1 cellular context compared by ENCODE assay signal in the genomic region with DNA sequence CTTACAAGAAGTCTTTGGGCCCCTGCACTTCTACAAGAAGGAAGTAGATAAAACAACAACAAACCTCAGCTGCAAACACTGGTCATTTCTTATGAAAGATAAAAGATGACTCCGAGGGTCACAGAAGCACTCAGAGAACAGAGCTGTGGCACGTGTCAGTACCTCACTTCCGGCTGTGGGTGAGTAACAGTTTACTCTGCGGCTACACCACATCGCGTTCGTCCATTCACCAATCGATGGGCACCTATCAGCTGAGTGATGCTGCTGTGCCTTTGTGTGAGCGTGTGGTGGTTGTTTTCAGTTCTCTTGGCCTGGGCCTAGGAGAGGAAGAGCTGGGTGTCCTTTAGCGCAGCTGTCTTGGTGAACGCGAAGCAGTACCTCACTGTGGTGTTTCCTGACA.
A peak's percentile ranks its signal among the peaks of the same experiment; 100 is the strongest.
TF ChIP-seq lines count a peak whose summit lies in the region.

No MANE protein-coding gene starts in this region.

TF ChIP-seq in K562, 482 proteins besides CTCF, POLR2A, EP300 and RAD21 (continued from another document and continues in another):
- TF ChIP-seq MEF2A (IDR thresholded peaks at IDR 0.05; ENCODE audit: control insufficient read depth, low read depth, low read length) (no peak), OTX1 (CRISPR knock-in tag; IDR thresholded peaks at IDR 0.05) (no peak), ADNP (tag; IDR thresholded peaks at IDR 0.05) (no peak), ZNF436 (CRISPR knock-in tag; IDR thresholded peaks at IDR 0.05) (no peak), CBFA2T3 (IDR thresholded peaks at IDR 0.05) (peak; percentile 35; the same call in 1 of the 2 replicates), MCM3 (IDR thresholded peaks at IDR 0.05) (no peak), XRCC4 (IDR thresholded peaks at IDR 0.05; ENCODE audit: extremely low read depth, insufficient read depth, insufficient read length) (no peak), CEBPG (CRISPR knock-in tag; IDR thresholded peaks at IDR 0.05) (no peak), CEBPG (tag; conservative IDR thresholded peaks at IDR 0.05 in 1 of 2, IDR thresholded peaks at IDR 0.05 in 1 of 2) (no peak), TEAD4 (IDR thresholded peaks at IDR 0.05; ENCODE audit: low read length) (no peak; the same call in 1 of the 2 replicates), TEAD4 (CRISPR knock-in tag; IDR thresholded peaks at IDR 0.05; ENCODE audit: borderline replicate concordance) (no peak), SOX6 (IDR thresholded peaks at IDR 0.05) (peak; percentile 87), MTA3 (IDR thresholded peaks at IDR 0.05; ENCODE audit: borderline replicate concordance) (no peak; the same call in 1 of the 2 replicates), ZC3H4 (CRISPR knock-in tag; IDR thresholded peaks at IDR 0.05; ENCODE audit: borderline replicate concordance) (no peak), HNRNPH1 (optimal IDR thresholded peaks at IDR 0.05; ENCODE audit: low read depth, low read length) (no peak), DDX20 (tag; IDR thresholded peaks at IDR 0.05; ENCODE audit: low read depth) (no peak), NBN (IDR thresholded peaks at IDR 0.05; ENCODE audit: low read depth) (no peak), RHOXF2B (CRISPR knock-in tag; conservative IDR thresholded peaks at IDR 0.05) (no peak), KDM1A (IDR thresholded peaks at IDR 0.05) (peak in 1 of 2 experiments; percentile 31; a peak in 1 of 4 replicates), FIP1L1 (IDR thresholded peaks at IDR 0.05; ENCODE audit: low read depth, low read length, poor library complexity, severe bottlenecking) (no peak), PPARD (CRISPR knock-in tag; IDR thresholded peaks at IDR 0.05) (no peak), U2AF1 (optimal IDR thresholded peaks at IDR 0.05; ENCODE audit: low read depth, low read length) (no peak), HDAC3 (IDR thresholded peaks at IDR 0.05; ENCODE audit: borderline replicate concordance, partially characterized antibody) (no peak), STAT5A (IDR thresholded peaks at IDR 0.05; ENCODE audit: borderline replicate concordance, low read length) (no peak), NCOA1 (IDR thresholded peaks at IDR 0.05; ENCODE audit: low read depth) (no peak), ZNF133 (CRISPR knock-in tag; IDR thresholded peaks at IDR 0.05) (no peak), ETV1 (tag; conservative IDR thresholded peaks at IDR 0.05; ENCODE audit: low read depth) (no peak; the same call in 1 of the 2 replicates), TCFL5 (CRISPR knock-in tag; conservative IDR thresholded peaks at IDR 0.05) (no peak), ZNF384 (IDR thresholded peaks at IDR 0.05; ENCODE audit: low read depth, low read length) (no peak), XRCC3 (IDR thresholded peaks at IDR 0.05) (no peak)
- TF ChIP-seq, protein P1, sequence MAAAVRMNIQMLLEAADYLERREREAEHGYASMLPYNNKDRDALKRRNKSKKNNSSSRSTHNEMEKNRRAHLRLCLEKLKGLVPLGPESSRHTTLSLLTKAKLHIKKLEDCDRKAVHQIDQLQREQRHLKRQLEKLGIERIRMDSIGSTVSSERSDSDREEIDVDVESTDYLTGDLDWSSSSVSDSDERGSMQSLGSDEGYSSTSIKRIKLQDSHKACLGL (CRISPR knock-in tag; IDR thresholded peaks at IDR 0.05; ENCODE audit: borderline replicate concordance, poor library complexity, severe bottlenecking) = no peak
- TF ChIP-seq, protein P2, sequence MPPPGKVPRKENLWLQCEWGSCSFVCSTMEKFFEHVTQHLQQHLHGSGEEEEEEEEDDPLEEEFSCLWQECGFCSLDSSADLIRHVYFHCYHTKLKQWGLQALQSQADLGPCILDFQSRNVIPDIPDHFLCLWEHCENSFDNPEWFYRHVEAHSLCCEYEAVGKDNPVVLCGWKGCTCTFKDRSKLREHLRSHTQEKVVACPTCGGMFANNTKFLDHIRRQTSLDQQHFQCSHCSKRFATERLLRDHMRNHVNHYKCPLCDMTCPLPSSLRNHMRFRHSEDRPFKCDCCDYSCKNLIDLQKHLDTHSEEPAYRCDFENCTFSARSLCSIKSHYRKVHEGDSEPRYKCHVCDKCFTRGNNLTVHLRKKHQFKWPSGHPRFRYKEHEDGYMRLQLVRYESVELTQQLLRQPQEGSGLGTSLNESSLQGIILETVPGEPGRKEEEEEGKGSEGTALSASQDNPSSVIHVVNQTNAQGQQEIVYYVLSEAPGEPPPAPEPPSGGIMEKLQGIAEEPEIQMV (tag; conservative IDR thresholded peaks at IDR 0.05; ENCODE audit: low read depth) = no peak
- TF ChIP-seq, protein P3, sequence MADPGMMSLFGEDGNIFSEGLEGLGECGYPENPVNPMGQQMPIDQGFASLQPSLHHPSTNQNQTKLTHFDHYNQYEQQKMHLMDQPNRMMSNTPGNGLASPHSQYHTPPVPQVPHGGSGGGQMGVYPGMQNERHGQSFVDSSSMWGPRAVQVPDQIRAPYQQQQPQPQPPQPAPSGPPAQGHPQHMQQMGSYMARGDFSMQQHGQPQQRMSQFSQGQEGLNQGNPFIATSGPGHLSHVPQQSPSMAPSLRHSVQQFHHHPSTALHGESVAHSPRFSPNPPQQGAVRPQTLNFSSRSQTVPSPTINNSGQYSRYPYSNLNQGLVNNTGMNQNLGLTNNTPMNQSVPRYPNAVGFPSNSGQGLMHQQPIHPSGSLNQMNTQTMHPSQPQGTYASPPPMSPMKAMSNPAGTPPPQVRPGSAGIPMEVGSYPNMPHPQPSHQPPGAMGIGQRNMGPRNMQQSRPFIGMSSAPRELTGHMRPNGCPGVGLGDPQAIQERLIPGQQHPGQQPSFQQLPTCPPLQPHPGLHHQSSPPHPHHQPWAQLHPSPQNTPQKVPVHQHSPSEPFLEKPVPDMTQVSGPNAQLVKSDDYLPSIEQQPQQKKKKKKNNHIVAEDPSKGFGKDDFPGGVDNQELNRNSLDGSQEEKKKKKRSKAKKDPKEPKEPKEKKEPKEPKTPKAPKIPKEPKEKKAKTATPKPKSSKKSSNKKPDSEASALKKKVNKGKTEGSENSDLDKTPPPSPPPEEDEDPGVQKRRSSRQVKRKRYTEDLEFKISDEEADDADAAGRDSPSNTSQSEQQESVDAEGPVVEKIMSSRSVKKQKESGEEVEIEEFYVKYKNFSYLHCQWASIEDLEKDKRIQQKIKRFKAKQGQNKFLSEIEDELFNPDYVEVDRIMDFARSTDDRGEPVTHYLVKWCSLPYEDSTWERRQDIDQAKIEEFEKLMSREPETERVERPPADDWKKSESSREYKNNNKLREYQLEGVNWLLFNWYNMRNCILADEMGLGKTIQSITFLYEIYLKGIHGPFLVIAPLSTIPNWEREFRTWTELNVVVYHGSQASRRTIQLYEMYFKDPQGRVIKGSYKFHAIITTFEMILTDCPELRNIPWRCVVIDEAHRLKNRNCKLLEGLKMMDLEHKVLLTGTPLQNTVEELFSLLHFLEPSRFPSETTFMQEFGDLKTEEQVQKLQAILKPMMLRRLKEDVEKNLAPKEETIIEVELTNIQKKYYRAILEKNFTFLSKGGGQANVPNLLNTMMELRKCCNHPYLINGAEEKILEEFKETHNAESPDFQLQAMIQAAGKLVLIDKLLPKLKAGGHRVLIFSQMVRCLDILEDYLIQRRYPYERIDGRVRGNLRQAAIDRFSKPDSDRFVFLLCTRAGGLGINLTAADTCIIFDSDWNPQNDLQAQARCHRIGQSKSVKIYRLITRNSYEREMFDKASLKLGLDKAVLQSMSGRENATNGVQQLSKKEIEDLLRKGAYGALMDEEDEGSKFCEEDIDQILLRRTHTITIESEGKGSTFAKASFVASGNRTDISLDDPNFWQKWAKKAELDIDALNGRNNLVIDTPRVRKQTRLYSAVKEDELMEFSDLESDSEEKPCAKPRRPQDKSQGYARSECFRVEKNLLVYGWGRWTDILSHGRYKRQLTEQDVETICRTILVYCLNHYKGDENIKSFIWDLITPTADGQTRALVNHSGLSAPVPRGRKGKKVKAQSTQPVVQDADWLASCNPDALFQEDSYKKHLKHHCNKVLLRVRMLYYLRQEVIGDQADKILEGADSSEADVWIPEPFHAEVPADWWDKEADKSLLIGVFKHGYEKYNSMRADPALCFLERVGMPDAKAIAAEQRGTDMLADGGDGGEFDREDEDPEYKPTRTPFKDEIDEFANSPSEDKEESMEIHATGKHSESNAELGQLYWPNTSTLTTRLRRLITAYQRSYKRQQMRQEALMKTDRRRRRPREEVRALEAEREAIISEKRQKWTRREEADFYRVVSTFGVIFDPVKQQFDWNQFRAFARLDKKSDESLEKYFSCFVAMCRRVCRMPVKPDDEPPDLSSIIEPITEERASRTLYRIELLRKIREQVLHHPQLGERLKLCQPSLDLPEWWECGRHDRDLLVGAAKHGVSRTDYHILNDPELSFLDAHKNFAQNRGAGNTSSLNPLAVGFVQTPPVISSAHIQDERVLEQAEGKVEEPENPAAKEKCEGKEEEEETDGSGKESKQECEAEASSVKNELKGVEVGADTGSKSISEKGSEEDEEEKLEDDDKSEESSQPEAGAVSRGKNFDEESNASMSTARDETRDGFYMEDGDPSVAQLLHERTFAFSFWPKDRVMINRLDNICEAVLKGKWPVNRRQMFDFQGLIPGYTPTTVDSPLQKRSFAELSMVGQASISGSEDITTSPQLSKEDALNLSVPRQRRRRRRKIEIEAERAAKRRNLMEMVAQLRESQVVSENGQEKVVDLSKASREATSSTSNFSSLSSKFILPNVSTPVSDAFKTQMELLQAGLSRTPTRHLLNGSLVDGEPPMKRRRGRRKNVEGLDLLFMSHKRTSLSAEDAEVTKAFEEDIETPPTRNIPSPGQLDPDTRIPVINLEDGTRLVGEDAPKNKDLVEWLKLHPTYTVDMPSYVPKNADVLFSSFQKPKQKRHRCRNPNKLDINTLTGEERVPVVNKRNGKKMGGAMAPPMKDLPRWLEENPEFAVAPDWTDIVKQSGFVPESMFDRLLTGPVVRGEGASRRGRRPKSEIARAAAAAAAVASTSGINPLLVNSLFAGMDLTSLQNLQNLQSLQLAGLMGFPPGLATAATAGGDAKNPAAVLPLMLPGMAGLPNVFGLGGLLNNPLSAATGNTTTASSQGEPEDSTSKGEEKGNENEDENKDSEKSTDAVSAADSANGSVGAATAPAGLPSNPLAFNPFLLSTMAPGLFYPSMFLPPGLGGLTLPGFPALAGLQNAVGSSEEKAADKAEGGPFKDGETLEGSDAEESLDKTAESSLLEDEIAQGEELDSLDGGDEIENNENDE (IDR thresholded peaks at IDR 0.05; ENCODE audit: low read depth, low read length) = no peak
- TF ChIP-seq, protein P4, sequence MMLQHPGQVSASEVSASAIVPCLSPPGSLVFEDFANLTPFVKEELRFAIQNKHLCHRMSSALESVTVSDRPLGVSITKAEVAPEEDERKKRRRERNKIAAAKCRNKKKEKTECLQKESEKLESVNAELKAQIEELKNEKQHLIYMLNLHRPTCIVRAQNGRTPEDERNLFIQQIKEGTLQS (IDR thresholded peaks at IDR 0.05) = no peak
- TF ChIP-seq, protein P4 (CRISPR knock-in tag; conservative IDR thresholded peaks at IDR 0.05) = no peak
- TF ChIP-seq, protein P5, sequence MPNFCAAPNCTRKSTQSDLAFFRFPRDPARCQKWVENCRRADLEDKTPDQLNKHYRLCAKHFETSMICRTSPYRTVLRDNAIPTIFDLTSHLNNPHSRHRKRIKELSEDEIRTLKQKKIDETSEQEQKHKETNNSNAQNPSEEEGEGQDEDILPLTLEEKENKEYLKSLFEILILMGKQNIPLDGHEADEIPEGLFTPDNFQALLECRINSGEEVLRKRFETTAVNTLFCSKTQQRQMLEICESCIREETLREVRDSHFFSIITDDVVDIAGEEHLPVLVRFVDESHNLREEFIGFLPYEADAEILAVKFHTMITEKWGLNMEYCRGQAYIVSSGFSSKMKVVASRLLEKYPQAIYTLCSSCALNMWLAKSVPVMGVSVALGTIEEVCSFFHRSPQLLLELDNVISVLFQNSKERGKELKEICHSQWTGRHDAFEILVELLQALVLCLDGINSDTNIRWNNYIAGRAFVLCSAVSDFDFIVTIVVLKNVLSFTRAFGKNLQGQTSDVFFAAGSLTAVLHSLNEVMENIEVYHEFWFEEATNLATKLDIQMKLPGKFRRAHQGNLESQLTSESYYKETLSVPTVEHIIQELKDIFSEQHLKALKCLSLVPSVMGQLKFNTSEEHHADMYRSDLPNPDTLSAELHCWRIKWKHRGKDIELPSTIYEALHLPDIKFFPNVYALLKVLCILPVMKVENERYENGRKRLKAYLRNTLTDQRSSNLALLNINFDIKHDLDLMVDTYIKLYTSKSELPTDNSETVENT (CRISPR knock-in tag; IDR thresholded peaks at IDR 0.05) = no peak
- TF ChIP-seq, protein P6, sequence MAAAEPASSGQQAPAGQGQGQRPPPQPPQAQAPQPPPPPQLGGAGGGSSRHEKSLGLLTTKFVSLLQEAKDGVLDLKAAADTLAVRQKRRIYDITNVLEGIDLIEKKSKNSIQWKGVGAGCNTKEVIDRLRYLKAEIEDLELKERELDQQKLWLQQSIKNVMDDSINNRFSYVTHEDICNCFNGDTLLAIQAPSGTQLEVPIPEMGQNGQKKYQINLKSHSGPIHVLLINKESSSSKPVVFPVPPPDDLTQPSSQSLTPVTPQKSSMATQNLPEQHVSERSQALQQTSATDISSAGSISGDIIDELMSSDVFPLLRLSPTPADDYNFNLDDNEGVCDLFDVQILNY (CRISPR knock-in tag; IDR thresholded peaks at IDR 0.05) = no peak
- TF ChIP-seq, protein P7, sequence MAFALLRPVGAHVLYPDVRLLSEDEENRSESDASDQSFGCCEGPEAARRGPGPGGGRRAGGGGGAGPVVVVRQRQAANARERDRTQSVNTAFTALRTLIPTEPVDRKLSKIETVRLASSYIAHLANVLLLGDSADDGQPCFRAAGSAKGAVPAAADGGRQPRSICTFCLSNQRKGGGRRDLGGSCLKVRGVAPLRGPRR (CRISPR knock-in tag; IDR thresholded peaks at IDR 0.05) = no peak
- TF ChIP-seq, protein P8, sequence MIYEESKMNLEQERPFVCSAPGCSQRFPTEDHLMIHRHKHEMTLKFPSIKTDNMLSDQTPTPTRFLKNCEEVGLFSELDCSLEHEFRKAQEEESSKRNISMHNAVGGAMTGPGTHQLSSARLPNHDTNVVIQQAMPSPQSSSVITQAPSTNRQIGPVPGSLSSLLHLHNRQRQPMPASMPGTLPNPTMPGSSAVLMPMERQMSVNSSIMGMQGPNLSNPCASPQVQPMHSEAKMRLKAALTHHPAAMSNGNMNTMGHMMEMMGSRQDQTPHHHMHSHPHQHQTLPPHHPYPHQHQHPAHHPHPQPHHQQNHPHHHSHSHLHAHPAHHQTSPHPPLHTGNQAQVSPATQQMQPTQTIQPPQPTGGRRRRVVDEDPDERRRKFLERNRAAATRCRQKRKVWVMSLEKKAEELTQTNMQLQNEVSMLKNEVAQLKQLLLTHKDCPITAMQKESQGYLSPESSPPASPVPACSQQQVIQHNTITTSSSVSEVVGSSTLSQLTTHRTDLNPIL (CRISPR knock-in tag; IDR thresholded peaks at IDR 0.05) = no peak
- TF ChIP-seq, protein P9, sequence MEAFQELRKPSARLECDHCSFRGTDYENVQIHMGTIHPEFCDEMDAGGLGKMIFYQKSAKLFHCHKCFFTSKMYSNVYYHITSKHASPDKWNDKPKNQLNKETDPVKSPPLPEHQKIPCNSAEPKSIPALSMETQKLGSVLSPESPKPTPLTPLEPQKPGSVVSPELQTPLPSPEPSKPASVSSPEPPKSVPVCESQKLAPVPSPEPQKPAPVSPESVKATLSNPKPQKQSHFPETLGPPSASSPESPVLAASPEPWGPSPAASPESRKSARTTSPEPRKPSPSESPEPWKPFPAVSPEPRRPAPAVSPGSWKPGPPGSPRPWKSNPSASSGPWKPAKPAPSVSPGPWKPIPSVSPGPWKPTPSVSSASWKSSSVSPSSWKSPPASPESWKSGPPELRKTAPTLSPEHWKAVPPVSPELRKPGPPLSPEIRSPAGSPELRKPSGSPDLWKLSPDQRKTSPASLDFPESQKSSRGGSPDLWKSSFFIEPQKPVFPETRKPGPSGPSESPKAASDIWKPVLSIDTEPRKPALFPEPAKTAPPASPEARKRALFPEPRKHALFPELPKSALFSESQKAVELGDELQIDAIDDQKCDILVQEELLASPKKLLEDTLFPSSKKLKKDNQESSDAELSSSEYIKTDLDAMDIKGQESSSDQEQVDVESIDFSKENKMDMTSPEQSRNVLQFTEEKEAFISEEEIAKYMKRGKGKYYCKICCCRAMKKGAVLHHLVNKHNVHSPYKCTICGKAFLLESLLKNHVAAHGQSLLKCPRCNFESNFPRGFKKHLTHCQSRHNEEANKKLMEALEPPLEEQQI (IDR thresholded peaks at IDR 0.05) = no peak
